Comparison of ENCODE assay signal across 9 cellular contexts in the genomic region with DNA sequence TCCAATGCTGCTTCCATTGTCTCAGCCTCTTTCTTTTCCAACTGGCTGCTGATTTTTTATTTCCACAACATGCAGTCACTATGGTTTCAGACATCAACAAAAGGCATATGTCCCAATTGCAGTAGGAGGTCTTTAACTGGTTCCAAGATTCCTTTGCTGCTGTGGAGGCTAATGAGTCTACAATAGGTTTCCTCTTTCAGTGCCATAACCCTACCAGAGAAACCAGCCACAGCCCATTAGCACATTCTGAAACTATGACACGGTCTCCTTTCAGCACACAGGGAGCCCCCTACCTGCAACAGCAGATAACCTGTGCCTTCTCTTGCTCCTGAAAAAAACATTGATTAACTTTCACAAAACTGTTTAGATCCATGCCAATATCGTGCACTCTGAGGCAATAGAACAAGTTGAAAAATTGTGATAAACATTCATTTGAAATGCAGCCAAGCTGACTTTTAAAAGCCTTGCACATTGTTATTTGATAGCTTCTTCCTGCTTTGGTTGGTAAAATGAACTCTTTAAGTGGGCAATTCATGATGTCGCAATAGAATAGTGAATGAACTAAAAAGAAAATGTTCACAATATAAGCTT. TPM values are rescaled to one million over a fixed set of nuclear protein-coding genes. Genes with fewer than 3 reads are reported as not detected.
DNase-seq lines count a peak whose midpoint lies in the region; ATAC-seq and TF ChIP-seq lines count a peak whose summit lies in the region.
"Had no signal": no experiment of that assay in that cellular context is flagged by ENCODE, and none has a peak within 500 bp of the region (broad histone marks: within the 10 kb centered on the region; RNA-seq: fewer than 3 reads in every experiment).

No MANE protein-coding gene starts in this region.

- intact Hi-C loops in MCF 10A (cut with micrococcal nuclease) (no loop called here), breast epithelium (cut with DNase I; ENCODE audit: low total_unique reads) (no loop called here), left ventricle myocardium inferior (cut with micrococcal nuclease) (no loop called here), aorta (cut with DNase I) (no loop called here)

- no peaks in the 10 kb centered on the region for H3K36me3 ChIP-seq in breast epithelium
- no peaks in the 10 kb centered on the region for H3K36me3 ChIP-seq in RWPE2 (ENCODE audit: low read depth)
- no peaks in the 10 kb centered on the region for H3K36me3 ChIP-seq in left ventricle myocardium inferior
- H3K36me3 ChIP-seq in aorta (ENCODE audit: control insufficient read depth in 1 of 2, insufficient read depth in 2 of 2, low read length in 1 of 2): no peaks in the 10 kb centered on the region

- no peaks in the 10 kb centered on the region for H3K27me3 Mint-ChIP-seq in MCF 10A (ENCODE audit: insufficient read depth, unreplicated experiment)

- H3K27me3 ChIP-seq in breast epithelium: no peaks in the 10 kb centered on the region
- no peaks in the 10 kb centered on the region for H3K27me3 ChIP-seq in RWPE2 (ENCODE audit: insufficient read depth, poor library complexity, severe bottlenecking)
- H3K27me3 ChIP-seq in left ventricle myocardium inferior (ENCODE audit: low read depth): no peaks in the 10 kb centered on the region
- no peaks in the 10 kb centered on the region for H3K27me3 ChIP-seq in aorta (ENCODE audit: control insufficient read depth in 1 of 2, insufficient read depth in 2 of 2, low read length in 1 of 2)

- no peak for TF ChIP-seq POLR2A in breast epithelium (IDR thresholded peaks at IDR 0.05)

- peak; percentile 85 for ATAC-seq in RWPE2 (ENCODE audit: low read depth)
- peak; percentile 62 for ATAC-seq in aorta (ENCODE audit: low FRiP score)
- ATAC-seq in GM19397 (IDR thresholded peaks at IDR 0.05; ENCODE audit: unreplicated experiment): no peak
- ATAC-seq in GM21390 (IDR thresholded peaks at IDR 0.05; ENCODE audit: unreplicated experiment): no peak

- H3K9me3 ChIP-seq in breast epithelium: no peaks in the 10 kb centered on the region
- no peaks in the 10 kb centered on the region for H3K9me3 ChIP-seq in RWPE2 (ENCODE audit: severe bottlenecking)
- no peaks in the 10 kb centered on the region for H3K9me3 ChIP-seq in left ventricle myocardium inferior (replicated peaks)
- no peaks in the 10 kb centered on the region for H3K9me3 ChIP-seq in aorta (ENCODE audit: control insufficient read depth, low read length)

- peak; percentile 75 for DNase-seq in MCF 10A (ENCODE audit: unreplicated experiment)
- DNase-seq in breast epithelium (ENCODE audit: low spot score in 2 of 2): no peak
- no peak for DNase-seq in RWPE2 (ENCODE audit: low spot score)
- DNase-seq in left ventricle myocardium inferior: no peak
- no peak for DNase-seq in aorta
- no peak for DNase-seq in stimulated activated CD4-positive, alpha-beta T cell treated with anti-CD3 and anti-CD28 coated beads, Interleukin-4, amount 100 ng/mL, for 1 hour
- DNase-seq: caudate nucleus had no signal

- H3K9me3 Mint-ChIP-seq in MCF 10A (ENCODE audit: unreplicated experiment): no peaks in the 10 kb centered on the region

- CTCF ChIA-PET in MCF 10A (lab: Yijun Ruan, JAX): no interaction called here

- TF ChIP-seq CTCF in MCF 10A (IDR thresholded peaks at IDR 0.05; ENCODE audit: unreplicated experiment): no peak
- TF ChIP-seq CTCF in breast epithelium (IDR thresholded peaks at IDR 0.05): no peak
- TF ChIP-seq CTCF in RWPE2 (IDR thresholded peaks at IDR 0.05; ENCODE audit: poor library complexity, severe bottlenecking): peak; percentile 6
- TF ChIP-seq CTCF in left ventricle myocardium inferior (IDR thresholded peaks at IDR 0.05; ENCODE audit: borderline replicate concordance): peak; percentile 14

- H3K36me3 Mint-ChIP-seq in MCF 10A (ENCODE audit: insufficient read depth, unreplicated experiment): no peaks in the 10 kb centered on the region

- H3K4me1 ChIP-seq in breast epithelium (no peaks in the 10 kb centered on the region), RWPE2 (ENCODE audit: insufficient read depth, poor library complexity, severe bottlenecking) (peaks cover 9% of the 10 kb centered on the region), left ventricle myocardium inferior (peaks cover 7% of the 10 kb centered on the region), aorta (ENCODE audit: control insufficient read depth in 1 of 2, insufficient read depth in 2 of 2, low read length in 2 of 2) (no peaks in the 10 kb centered on the region)

- POLR2A ChIA-PET in MCF 10A (lab: Yijun Ruan, JAX): interaction anchor here (0.7 kb wide), 1 partner anchor 13 kb away, joined by 3 read pairs; no protein-coding TSS in a partner anchor

- WGBS in aorta, 2 donors: 59 to 66% methylated on average over 3 of the region's 3 CpGs

- no peak overlapping the region for H3K4me3 Mint-ChIP-seq in MCF 10A (ENCODE audit: unreplicated experiment)

- H3K4me3 ChIP-seq in breast epithelium: no peak overlapping the region
- H3K4me3 ChIP-seq in RWPE2 (ENCODE audit: severe bottlenecking): no peak overlapping the region
- no peak overlapping the region for H3K4me3 ChIP-seq in left ventricle myocardium inferior
- no peak overlapping the region for H3K4me3 ChIP-seq in aorta (ENCODE audit: low read length in 2 of 2)

- H3K4me1 Mint-ChIP-seq in MCF 10A (ENCODE audit: insufficient read depth, unreplicated experiment): no peaks in the 10 kb centered on the region

- H3K27ac ChIP-seq in breast epithelium (peak overlapping the region in 1 of 2 donors; percentile 60), RWPE2 (ENCODE audit: poor library complexity, severe bottlenecking) (peak overlapping the region; percentile 30), left ventricle myocardium inferior (replicated peaks) (no peak overlapping the region), aorta (ENCODE audit: low read depth in 1 of 2, low read length in 2 of 2) (no peak overlapping the region)

- H3K27ac Mint-ChIP-seq in MCF 10A (ENCODE audit: low read depth, unreplicated experiment): peak overlapping the region; percentile 83

- BruUV-seq in MCF 10A (replicated peaks; lab: Mats Ljungman, UMichigan): no TSS peak

RNA-seq across cellular contexts. Expression of gene PLEKHG7, which starts 32.4 kb away (rescaled TPM):
- total RNA-seq in MCF 10A (2022) (not detected in 2 replicates), breast epithelium (under 1 TPM in 2 of 3 donors, not detected in 1; 0.15 to 0.33 TPM), left ventricle myocardium inferior (not detected), aorta (not detected)
- not detected for polyA plus RNA-seq in aorta

Comparison
In these comparisons a context has a peak if more than half of its experiments do, and no peak if none do; other contexts are left out.
1. CTCF ChIP-seq: peak in RWPE2 (single experiment) and left ventricle myocardium inferior (single experiment); none in MCF 10A (single experiment) and breast epithelium (0 of 3).
2. ATAC-seq: peak in RWPE2 (single experiment) and aorta (single experiment); none in GM19397 (single experiment) and GM21390 (single experiment).